Comparison of ENCODE assay signal across 1 cellular context in the genomic region with DNA sequence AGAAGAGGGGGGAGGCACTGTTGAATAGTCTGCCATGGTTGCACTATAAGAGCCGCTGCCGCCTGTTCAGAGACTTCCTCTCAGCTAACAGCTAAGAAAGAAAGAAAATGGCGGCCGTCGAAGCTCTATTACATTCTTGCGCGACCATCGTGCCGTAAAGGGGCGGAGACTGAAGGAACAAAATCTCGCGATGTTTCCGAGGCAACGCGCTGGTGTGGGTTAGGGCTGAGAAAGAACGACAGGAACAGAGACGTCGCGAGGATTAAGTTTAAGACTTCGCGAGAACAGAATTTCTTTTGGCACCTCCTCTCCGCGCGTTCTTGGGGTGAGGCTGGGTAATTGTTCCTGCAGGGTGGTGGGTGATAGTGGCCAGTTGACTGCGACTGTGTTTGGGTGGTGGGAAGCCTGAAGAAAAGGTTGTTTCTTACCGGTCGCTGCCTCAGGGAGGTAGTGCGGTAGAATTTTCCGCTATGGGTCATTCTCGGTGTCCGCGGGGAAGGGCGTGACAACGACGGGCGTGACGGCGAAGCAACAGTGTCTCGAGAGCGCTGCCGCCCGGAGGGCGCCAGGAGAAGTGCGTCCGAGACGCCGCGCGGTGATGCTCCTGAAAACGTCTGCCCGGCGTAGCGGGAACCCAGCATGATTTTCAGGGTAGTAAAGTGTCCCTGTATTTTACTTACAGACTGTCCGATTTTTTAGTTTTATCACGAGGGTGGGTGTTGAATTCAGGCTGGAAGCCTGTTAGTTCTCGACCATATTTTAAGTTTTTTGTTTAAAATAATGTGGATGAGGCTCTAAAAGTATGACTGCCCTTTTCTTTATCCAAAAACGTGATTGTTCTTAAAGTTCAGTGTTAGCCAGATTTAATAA.
TF ChIP-seq lines count a peak whose summit lies in the region.

A gene with protein sequence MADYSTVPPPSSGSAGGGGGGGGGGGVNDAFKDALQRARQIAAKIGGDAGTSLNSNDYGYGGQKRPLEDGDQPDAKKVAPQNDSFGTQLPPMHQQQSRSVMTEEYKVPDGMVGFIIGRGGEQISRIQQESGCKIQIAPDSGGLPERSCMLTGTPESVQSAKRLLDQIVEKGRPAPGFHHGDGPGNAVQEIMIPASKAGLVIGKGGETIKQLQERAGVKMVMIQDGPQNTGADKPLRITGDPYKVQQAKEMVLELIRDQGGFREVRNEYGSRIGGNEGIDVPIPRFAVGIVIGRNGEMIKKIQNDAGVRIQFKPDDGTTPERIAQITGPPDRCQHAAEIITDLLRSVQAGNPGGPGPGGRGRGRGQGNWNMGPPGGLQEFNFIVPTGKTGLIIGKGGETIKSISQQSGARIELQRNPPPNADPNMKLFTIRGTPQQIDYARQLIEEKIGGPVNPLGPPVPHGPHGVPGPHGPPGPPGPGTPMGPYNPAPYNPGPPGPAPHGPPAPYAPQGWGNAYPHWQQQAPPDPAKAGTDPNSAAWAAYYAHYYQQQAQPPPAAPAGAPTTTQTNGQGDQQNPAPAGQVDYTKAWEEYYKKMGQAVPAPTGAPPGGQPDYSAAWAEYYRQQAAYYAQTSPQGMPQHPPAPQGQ (minus strand): TSS at position 104 of the 870 bp plus-strand sequence. CDS start 68 bp downstream, at position 36.

TF ChIP-seq in K562, 482 proteins besides CTCF, POLR2A, EP300 and RAD21 (continued from another document):
- TF ChIP-seq, protein P1, sequence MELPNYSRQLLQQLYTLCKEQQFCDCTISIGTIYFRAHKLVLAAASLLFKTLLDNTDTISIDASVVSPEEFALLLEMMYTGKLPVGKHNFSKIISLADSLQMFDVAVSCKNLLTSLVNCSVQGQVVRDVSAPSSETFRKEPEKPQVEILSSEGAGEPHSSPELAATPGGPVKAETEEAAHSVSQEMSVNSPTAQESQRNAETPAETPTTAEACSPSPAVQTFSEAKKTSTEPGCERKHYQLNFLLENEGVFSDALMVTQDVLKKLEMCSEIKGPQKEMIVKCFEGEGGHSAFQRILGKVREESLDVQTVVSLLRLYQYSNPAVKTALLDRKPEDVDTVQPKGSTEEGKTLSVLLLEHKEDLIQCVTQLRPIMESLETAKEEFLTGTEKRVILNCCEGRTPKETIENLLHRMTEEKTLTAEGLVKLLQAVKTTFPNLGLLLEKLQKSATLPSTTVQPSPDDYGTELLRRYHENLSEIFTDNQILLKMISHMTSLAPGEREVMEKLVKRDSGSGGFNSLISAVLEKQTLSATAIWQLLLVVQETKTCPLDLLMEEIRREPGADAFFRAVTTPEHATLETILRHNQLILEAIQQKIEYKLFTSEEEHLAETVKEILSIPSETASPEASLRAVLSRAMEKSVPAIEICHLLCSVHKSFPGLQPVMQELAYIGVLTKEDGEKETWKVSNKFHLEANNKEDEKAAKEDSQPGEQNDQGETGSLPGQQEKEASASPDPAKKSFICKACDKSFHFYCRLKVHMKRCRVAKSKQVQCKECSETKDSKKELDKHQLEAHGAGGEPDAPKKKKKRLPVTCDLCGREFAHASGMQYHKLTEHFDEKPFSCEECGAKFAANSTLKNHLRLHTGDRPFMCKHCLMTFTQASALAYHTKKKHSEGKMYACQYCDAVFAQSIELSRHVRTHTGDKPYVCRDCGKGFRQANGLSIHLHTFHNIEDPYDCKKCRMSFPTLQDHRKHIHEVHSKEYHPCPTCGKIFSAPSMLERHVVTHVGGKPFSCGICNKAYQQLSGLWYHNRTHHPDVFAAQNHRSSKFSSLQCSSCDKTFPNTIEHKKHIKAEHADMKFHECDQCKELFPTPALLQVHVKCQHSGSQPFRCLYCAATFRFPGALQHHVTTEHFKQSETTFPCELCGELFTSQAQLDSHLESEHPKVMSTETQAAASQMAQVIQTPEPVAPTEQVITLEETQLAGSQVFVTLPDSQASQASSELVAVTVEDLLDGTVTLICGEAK (IDR thresholded peaks at IDR 0.05) = peak; percentile 12; the same call in 1 of the 2 replicates
- TF ChIP-seq, protein P1 (CRISPR knock-in tag; IDR thresholded peaks at IDR 0.05) = no peak
- TF ChIP-seq ZBED1 (IDR thresholded peaks at IDR 0.05) (peak; percentile 75; the same call in 1 of the 2 replicates), BRD9 (IDR thresholded peaks at IDR 0.05; ENCODE audit: low read depth, partially characterized antibody) (peak; percentile 88), CBX3 (IDR thresholded peaks at IDR 0.05; ENCODE audit: borderline replicate concordance in 1 of 2, low read length in 2 of 2) (peak in 1 of 2 experiments; percentile 51; a peak in 1 of 3 replicates), PHF8 (IDR thresholded peaks at IDR 0.05; ENCODE audit: borderline replicate concordance, low read length) (peak; percentile 97), TAF9B (IDR thresholded peaks at IDR 0.05; ENCODE audit: partially characterized antibody) (peak; percentile 84), MTA3 (IDR thresholded peaks at IDR 0.05; ENCODE audit: borderline replicate concordance) (peak; percentile 78; the same call in 1 of the 2 replicates), RCOR1 (IDR thresholded peaks at IDR 0.05; ENCODE audit: borderline replicate concordance in 1 of 2, low read depth in 2 of 2, low read length in 2 of 2) (peak in 1 of 2 experiments; percentile 71; a peak in 1 of 4 replicates), SOX6 (IDR thresholded peaks at IDR 0.05) (peak; percentile 67), FOXK2 (conservative IDR thresholded peaks at IDR 0.05 in 1 of 2, IDR thresholded peaks at IDR 0.05 in 1 of 2; ENCODE audit: low read depth in 2 of 2) (peak; percentile 57 to 76), ZNF121 (CRISPR knock-in tag; conservative IDR thresholded peaks at IDR 0.05) (no peak), RBM15 (IDR thresholded peaks at IDR 0.05; ENCODE audit: insufficient read depth, low read length) (no peak), YY1 (IDR thresholded peaks at IDR 0.05; ENCODE audit: borderline replicate concordance in 1 of 3, control insufficient read depth in 1 of 3, extremely low read depth in 1 of 3, insufficient read depth in 3 of 3, insufficient read length in 1 of 3, insufficient replicate concordance in 2 of 3, low read depth in 1 of 3, low read length in 2 of 3) (peak; percentile 74 to 95 (median 90)), GABPB1 (CRISPR knock-in tag; IDR thresholded peaks at IDR 0.05) (peak; percentile 38; the same call in 1 of the 2 replicates), KLF13 (tag; IDR thresholded peaks at IDR 0.05; ENCODE audit: borderline replicate concordance, low read depth) (peak; percentile 52; the same call in 1 of the 2 replicates), SMAD2 (IDR thresholded peaks at IDR 0.05; ENCODE audit: low read depth, low read length) (no peak), CREB1 (IDR thresholded peaks at IDR 0.05) (peak; percentile 64), CREB1 (CRISPR knock-in tag; IDR thresholded peaks at IDR 0.05) (peak; percentile 45), FOSL1 (tag; conservative IDR thresholded peaks at IDR 0.05) (peak; percentile 21; the same call in 1 of the 2 replicates), ZNF445 (CRISPR knock-in tag; IDR thresholded peaks at IDR 0.05; ENCODE audit: low read depth) (no peak), HNRNPLL (IDR thresholded peaks at IDR 0.05; ENCODE audit: low read depth, low read length, poor library complexity, severe bottlenecking) (peak; percentile 80), ERF (CRISPR knock-in tag; IDR thresholded peaks at IDR 0.05) (0 out of 2 replicates have a peak, but pooled peaks have one; percentile 49), ZNF197 (CRISPR knock-in tag; IDR thresholded peaks at IDR 0.05; ENCODE audit: low read depth) (no peak; the same call in 1 of the 2 replicates), FOXK1 (CRISPR knock-in tag; IDR thresholded peaks at IDR 0.05; ENCODE audit: borderline replicate concordance) (0 out of 2 replicates have a peak, but pooled peaks have one; percentile 56)
- TF ChIP-seq, protein P2, sequence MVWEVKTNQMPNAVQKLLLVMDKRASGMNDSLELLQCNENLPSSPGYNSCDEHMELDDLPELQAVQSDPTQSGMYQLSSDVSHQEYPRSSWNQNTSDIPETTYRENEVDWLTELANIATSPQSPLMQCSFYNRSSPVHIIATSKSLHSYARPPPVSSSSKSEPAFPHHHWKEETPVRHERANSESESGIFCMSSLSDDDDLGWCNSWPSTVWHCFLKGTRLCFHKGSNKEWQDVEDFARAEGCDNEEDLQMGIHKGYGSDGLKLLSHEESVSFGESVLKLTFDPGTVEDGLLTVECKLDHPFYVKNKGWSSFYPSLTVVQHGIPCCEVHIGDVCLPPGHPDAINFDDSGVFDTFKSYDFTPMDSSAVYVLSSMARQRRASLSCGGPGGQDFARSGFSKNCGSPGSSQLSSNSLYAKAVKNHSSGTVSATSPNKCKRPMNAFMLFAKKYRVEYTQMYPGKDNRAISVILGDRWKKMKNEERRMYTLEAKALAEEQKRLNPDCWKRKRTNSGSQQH (CRISPR knock-in tag; IDR thresholded peaks at IDR 0.05) = peak; percentile 74; the same call in 1 of the 2 replicates
- TF ChIP-seq, protein P3, sequence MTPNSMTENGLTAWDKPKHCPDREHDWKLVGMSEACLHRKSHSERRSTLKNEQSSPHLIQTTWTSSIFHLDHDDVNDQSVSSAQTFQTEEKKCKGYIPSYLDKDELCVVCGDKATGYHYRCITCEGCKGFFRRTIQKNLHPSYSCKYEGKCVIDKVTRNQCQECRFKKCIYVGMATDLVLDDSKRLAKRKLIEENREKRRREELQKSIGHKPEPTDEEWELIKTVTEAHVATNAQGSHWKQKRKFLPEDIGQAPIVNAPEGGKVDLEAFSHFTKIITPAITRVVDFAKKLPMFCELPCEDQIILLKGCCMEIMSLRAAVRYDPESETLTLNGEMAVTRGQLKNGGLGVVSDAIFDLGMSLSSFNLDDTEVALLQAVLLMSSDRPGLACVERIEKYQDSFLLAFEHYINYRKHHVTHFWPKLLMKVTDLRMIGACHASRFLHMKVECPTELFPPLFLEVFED (CRISPR knock-in tag; conservative IDR thresholded peaks at IDR 0.05) = 0 out of 2 replicates have a peak, but pooled peaks have one; percentile 48
- TF ChIP-seq, protein P4, sequence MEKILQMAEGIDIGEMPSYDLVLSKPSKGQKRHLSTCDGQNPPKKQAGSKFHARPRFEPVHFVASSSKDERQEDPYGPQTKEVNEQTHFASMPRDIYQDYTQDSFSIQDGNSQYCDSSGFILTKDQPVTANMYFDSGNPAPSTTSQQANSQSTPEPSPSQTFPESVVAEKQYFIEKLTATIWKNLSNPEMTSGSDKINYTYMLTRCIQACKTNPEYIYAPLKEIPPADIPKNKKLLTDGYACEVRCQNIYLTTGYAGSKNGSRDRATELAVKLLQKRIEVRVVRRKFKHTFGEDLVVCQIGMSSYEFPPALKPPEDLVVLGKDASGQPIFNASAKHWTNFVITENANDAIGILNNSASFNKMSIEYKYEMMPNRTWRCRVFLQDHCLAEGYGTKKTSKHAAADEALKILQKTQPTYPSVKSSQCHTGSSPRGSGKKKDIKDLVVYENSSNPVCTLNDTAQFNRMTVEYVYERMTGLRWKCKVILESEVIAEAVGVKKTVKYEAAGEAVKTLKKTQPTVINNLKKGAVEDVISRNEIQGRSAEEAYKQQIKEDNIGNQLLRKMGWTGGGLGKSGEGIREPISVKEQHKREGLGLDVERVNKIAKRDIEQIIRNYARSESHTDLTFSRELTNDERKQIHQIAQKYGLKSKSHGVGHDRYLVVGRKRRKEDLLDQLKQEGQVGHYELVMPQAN (IDR thresholded peaks at IDR 0.05; ENCODE audit: borderline replicate concordance) = peak; percentile 76
- TF ChIP-seq, protein P5, sequence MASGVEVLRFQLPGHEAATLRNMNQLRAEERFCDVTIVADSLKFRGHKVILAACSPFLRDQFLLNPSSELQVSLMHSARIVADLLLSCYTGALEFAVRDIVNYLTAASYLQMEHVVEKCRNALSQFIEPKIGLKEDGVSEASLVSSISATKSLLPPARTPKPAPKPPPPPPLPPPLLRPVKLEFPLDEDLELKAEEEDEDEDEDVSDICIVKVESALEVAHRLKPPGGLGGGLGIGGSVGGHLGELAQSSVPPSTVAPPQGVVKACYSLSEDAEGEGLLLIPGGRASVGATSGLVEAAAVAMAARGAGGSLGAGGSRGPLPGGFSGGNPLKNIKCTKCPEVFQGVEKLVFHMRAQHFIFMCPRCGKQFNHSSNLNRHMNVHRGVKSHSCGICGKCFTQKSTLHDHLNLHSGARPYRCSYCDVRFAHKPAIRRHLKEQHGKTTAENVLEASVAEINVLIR (CRISPR knock-in tag; IDR thresholded peaks at IDR 0.05) = no peak
